Comparison of ENCODE assay signal across 8 cellular contexts in genomic region chr2:179174240-179174639, GRCh38.
"Had no signal": no experiment of that assay in that cellular context is flagged by ENCODE, and none has a peak within 500 bp of the region (broad histone marks: within the 10 kb centered on the region; RNA-seq: fewer than 3 reads in every experiment).

No MANE protein-coding gene starts in this region.

- FAIRE-seq: G401.6, GM12878, GM12891, GM12892, GM18507, GM19239 had no signal

- ATAC-seq: GM12878 had no signal

- H3K4me3 ChIP-seq: GM12878 had no signal

- DNase-seq: GDM1, GF-D8 had no signal
